ENCODE assay signal across 25 cellular contexts in genomic region chr19:41116261-41116660, GRCh38. TPM values are rescaled to one million over a fixed set of nuclear protein-coding genes. Genes with fewer than 3 reads are reported as not detected.
DNase-seq lines count a peak whose midpoint lies in the region; ATAC-seq and TF ChIP-seq lines count a peak whose summit lies in the region.
"Had no signal": no experiment of that assay in that cellular context is flagged by ENCODE, and none has a peak within 500 bp of the region (broad histone marks: within the 10 kb centered on the region; RNA-seq: fewer than 3 reads in every experiment).

No MANE protein-coding gene starts in this region.

- TF ChIP-seq CTCF in coronary artery (IDR thresholded peaks at IDR 0.05) (no peak), esophagus squamous epithelium (IDR thresholded peaks at IDR 0.05) (no peak)

- peaks cover 2 to 25% (median 6%) of the 10 kb centered on the region in 3 donors for H3K4me1 ChIP-seq in esophagus squamous epithelium
- H3K4me1 ChIP-seq: A549, BE2C had no signal

- ATAC-seq in activated CD8-positive, alpha-beta memory T cell treated with anti-CD3 and anti-CD28 coated beads, Interleukin-2, amount 10 ng/mL, durations not matched to agents 7 days and 5 days, result no peak
- ATAC-seq: GM12878, HCT116 had no signal

- no peaks in the 10 kb centered on the region for H3K9me3 ChIP-seq in esophagus squamous epithelium
- H3K9me3 ChIP-seq: BE2C; BLaER1 treated with 17β-estradiol and CSF1 and Interleukin-3, amounts not matched to agents 10 nM and 100 nM had no signal

- H3K27me3 Mint-ChIP-seq in activated CD8-positive, alpha-beta memory T cell treated with anti-CD3 and anti-CD28 coated beads, Interleukin-2, amount 10 ng/mL, durations not matched to agents 7 days and 5 days, result peaks cover 3% of the 10 kb centered on the region

- CTCF ChIA-PET in activated CD8-positive, alpha-beta memory T cell treated with anti-CD3 and anti-CD28 coated beads, Interleukin-2, amount 10 ng/mL, durations not matched to agents 7 days and 5 days (lab: Charles Lee), result interaction anchor here (0.5 kb wide), 1 partner anchor 439 kb away, joined by 3 read pairs; no protein-coding TSS in a partner anchor

- no peak overlapping the region for H3K27ac Mint-ChIP-seq in activated CD8-positive, alpha-beta memory T cell treated with anti-CD3 and anti-CD28 coated beads, Interleukin-2, amount 10 ng/mL, durations not matched to agents 7 days and 5 days
- H3K27ac Mint-ChIP-seq: CD14-positive monocyte; CD4-positive, alpha-beta T cell; H9 had no signal

- 86 to 92% methylated on average over 5 to 6 of the region's 8 CpGs for WGBS in esophagus squamous epithelium, 2 donors

- no peak overlapping the region for H3K4me3 Mint-ChIP-seq in activated CD8-positive, alpha-beta memory T cell treated with anti-CD3 and anti-CD28 coated beads, Interleukin-2, amount 10 ng/mL, durations not matched to agents 7 days and 5 days
- H3K4me3 Mint-ChIP-seq: CD14-positive monocyte; CD4-positive, alpha-beta T cell; CD8-positive, alpha-beta memory T cell; H9 had no signal

- H3K4me1 Mint-ChIP-seq in activated CD8-positive, alpha-beta memory T cell treated with anti-CD3 and anti-CD28 coated beads, Interleukin-2, amount 10 ng/mL, durations not matched to agents 7 days and 5 days, result peaks cover 14% of the 10 kb centered on the region
- H3K4me1 Mint-ChIP-seq: H9 had no signal

- DNase-seq in activated CD8-positive, alpha-beta memory T cell treated with anti-CD3 and anti-CD28 coated beads for 24 hours, result peak; percentile 33
- no peak for DNase-seq in activated CD8-positive, alpha-beta memory T cell treated with anti-CD3 and anti-CD28 coated beads, Interleukin-2, amount 10 ng/mL, durations not matched to agents 7 days and 5 days
- peak; percentile 8 for DNase-seq in H7
- peak; percentile 40 for DNase-seq in coronary artery (ENCODE audit: low spot score)
- peak; percentile 23 for DNase-seq in posterior vena cava (ENCODE audit: low spot score)
- DNase-seq in kidney tubule cell (ENCODE audit: low spot score), result no peak
- DNase-seq in esophagus squamous epithelium (lab: John Stamatoyannopoulos, UW), result no peak
- DNase-seq: 8988T; ACHN; AML-193; BE2C; CD4-positive, alpha-beta T cell; CD8-positive, alpha-beta memory T cell; DMS 273 treated with DMSO at 0.1 percent for 48 hours; DMS79; EL; GDM1; GM23248; H9 had no signal

- no peaks in the 10 kb centered on the region for H3K27me3 ChIP-seq in H7 (ENCODE audit: control insufficient read depth, insufficient read depth, low read length)
- H3K27me3 ChIP-seq in esophagus squamous epithelium, result peaks cover 0 to 10% (median 0%) of the 10 kb centered on the region in 4 donors
- H3K27me3 ChIP-seq: BE2C; BLaER1 treated with 17β-estradiol and CSF1 and Interleukin-3, amounts not matched to agents 10 nM and 100 nM had no signal

- no peaks in the 10 kb centered on the region for H3K36me3 Mint-ChIP-seq in activated CD8-positive, alpha-beta memory T cell treated with anti-CD3 and anti-CD28 coated beads, Interleukin-2, amount 10 ng/mL, durations not matched to agents 7 days and 5 days
- H3K36me3 Mint-ChIP-seq: CD14-positive monocyte had no signal

- intact Hi-C loops in posterior vena cava (cut with DNase I) (no loop called here), esophagus squamous epithelium (cut with DNase I) (no loop called here)

- H3K36me3 ChIP-seq in H7 (replicated peaks; ENCODE audit: control insufficient read depth, insufficient read depth, low read length) (no peaks in the 10 kb centered on the region), esophagus squamous epithelium (no peaks in the 10 kb centered on the region)
- H3K36me3 ChIP-seq: BE2C; BLaER1 treated with 17β-estradiol and CSF1 and Interleukin-3, amounts not matched to agents 10 nM and 100 nM had no signal

- H3K27ac ChIP-seq in coronary artery (no peak overlapping the region), esophagus squamous epithelium (no peak overlapping the region)
- H3K27ac ChIP-seq: A549; BLaER1 treated with 17β-estradiol and CSF1 and Interleukin-3, amounts not matched to agents 10 nM and 100 nM; GM23248 had no signal

- H3K9me3 Mint-ChIP-seq in activated CD8-positive, alpha-beta memory T cell treated with anti-CD3 and anti-CD28 coated beads, Interleukin-2, amount 10 ng/mL, durations not matched to agents 7 days and 5 days (ENCODE audit: low read depth), result no peaks in the 10 kb centered on the region
- H3K9me3 Mint-ChIP-seq: CD14-positive monocyte; CD4-positive, alpha-beta T cell had no signal

- H3K4me3 ChIP-seq in H7 (ENCODE audit: insufficient read depth, low read depth, low read length), result no peak overlapping the region
- H3K4me3 ChIP-seq in coronary artery, result no peak overlapping the region
- H3K4me3 ChIP-seq in esophagus squamous epithelium, result no peak overlapping the region
- H3K4me3 ChIP-seq: A549; BLaER1 treated with 17β-estradiol and CSF1 and Interleukin-3, amounts not matched to agents 10 nM and 100 nM; GM12878; GM23248 had no signal

- TF ChIP-seq POLR2A in esophagus squamous epithelium (IDR thresholded peaks at IDR 0.05), result no peak

RNA-seq across cellular contexts. Expression of gene CYP2F1, which starts 2.0 kb away (rescaled TPM):
- total RNA-seq in activated CD8-positive, alpha-beta memory T cell treated with anti-CD3 and anti-CD28 coated beads, Interleukin-2, amount 10 ng/mL, durations not matched to agents 7 days and 5 days, result not detected
- total RNA-seq in H7 (2014; rRNA removed; shearing (Covaris generic)), result 0.24 and 0.30 TPM in 2 replicates
- total RNA-seq in posterior vena cava (not detected), esophagus squamous epithelium (1 to 10 TPM in 1 of 4 donors, under 1 TPM in 1, not detected in 2; 0.19 to 1.6 TPM)
- total RNA-seq: CD8-positive, alpha-beta memory T cell; GM12878; GM23248; H1 had no signal

RNA-seq across cellular contexts. Expression of gene CYP2A13, which starts 28.0 kb away (rescaled TPM):
- total RNA-seq in activated CD8-positive, alpha-beta memory T cell treated with anti-CD3 and anti-CD28 coated beads, Interleukin-2, amount 10 ng/mL, durations not matched to agents 7 days and 5 days, result not detected
- 0.26 and 0.90 TPM in 2 replicates for total RNA-seq in H7 (2014; rRNA removed; shearing (Covaris generic))
- total RNA-seq in posterior vena cava (not detected), esophagus squamous epithelium (not detected)
- total RNA-seq: CD4-positive, alpha-beta T cell; CD8-positive, alpha-beta memory T cell; GM12878; GM23248 had no signal

Comparison
In these comparisons a context has a peak if more than half of its experiments do, and no peak if none do; other contexts are left out.
1. DNase-seq: peak in activated CD8-positive, alpha-beta memory T cell treated with anti-CD3 and anti-CD28 coated beads for 24 hours (single experiment), H7 (single experiment), coronary artery (single experiment) and posterior vena cava (single experiment); none in activated CD8-positive, alpha-beta memory T cell treated with anti-CD3 and anti-CD28 coated beads, Interleukin-2, amount 10 ng/mL, durations not matched to agents 7 days and 5 days (single experiment), kidney tubule cell (single experiment) and esophagus squamous epithelium (single experiment).